ENCODE assay signal across 26 cellular contexts in genomic region chr16:29835926-29836325, GRCh38. TPM values are rescaled to one million over a fixed set of nuclear protein-coding genes. Genes with fewer than 3 reads are reported as not detected.
"Had no signal": no experiment of that assay in that cellular context is flagged by ENCODE, and none has a peak within 500 bp of the region (broad histone marks: within the 10 kb centered on the region; RNA-seq: fewer than 3 reads in every experiment).

No MANE protein-coding gene starts in this region.

- ATAC-seq: left colon; left lung; naive thymus-derived CD4-positive, alpha-beta T cell; natural killer cell treated with Interleukin-12 subunit alpha and Interleukin-12 subunit beta and Interleukin-15 and Interleukin-18, amount 100 ng/mL, for 72 hours; stimulated activated memory B cell treated with anti-CD40 and anti-IgM and Interleukin-4, amounts not matched to agents 10 μg/mL and 1 μg/mL and 100 μg/mL, for 72 hours; stimulated activated naive CD8-positive, alpha-beta T cell treated with anti-CD3 and anti-CD28 coated beads, Interleukin-15, amount 100 ng/mL, for 72 hours had no signal

- H3K4me2 ChIP-seq: smooth muscle cell had no signal

- DNase-seq: hippocampal formation; kidney glomerular epithelial cell; left colon; left lung; mesendoderm; naive thymus-derived CD4-positive, alpha-beta T cell; ovary; right lobe of liver; stimulated activated CD4-positive, alpha-beta T cell treated with anti-CD3 and anti-CD28 coated beads, Interleukin-1b, Interleukin-23, amount 100 ng/mL, for 48 hours; stimulated activated CD4-positive, alpha-beta T cell treated with anti-CD3 and anti-CD28 coated beads, Interleukin-2, amount 100 ng/mL, for 48 hours; stimulated activated CD4-positive, alpha-beta T cell treated with anti-CD3 and anti-CD28 coated beads, Interleukin-4, amount 100 ng/mL, for 4 hours; stimulated activated CD8-positive, alpha-beta memory T cell treated with anti-CD3 and anti-CD28 coated beads, Interleukin-4, amount 100 ng/mL, for 48 hours; stimulated activated naive CD4-positive, alpha-beta T cell treated with Interleukin-2 at 50 U/mL for 16 hours; stimulated activated naive CD8-positive, alpha-beta T cell treated with anti-CD3 and anti-CD28 coated beads, Interleukin-15, amount 100 ng/mL, for 72 hours; substantia nigra; upper lobe of left lung had no signal

- H3K36me3 ChIP-seq: ovary had no signal

- H3K27me3 ChIP-seq: left lung, ovary, right atrium auricular region, right lobe of liver, tibial nerve, upper lobe of left lung, vagina had no signal

- H3K27me3 Mint-ChIP-seq: naive thymus-derived CD4-positive, alpha-beta T cell; natural killer cell treated with Interleukin-12 subunit alpha and Interleukin-12 subunit beta and Interleukin-15 and Interleukin-18, amount 100 ng/mL, for 72 hours; progenitor cell of endocrine pancreas; stimulated activated memory B cell treated with anti-CD40 and anti-IgM and Interleukin-4, amounts not matched to agents 10 μg/mL and 1 μg/mL and 100 μg/mL, for 72 hours; stimulated activated naive CD8-positive, alpha-beta T cell treated with anti-CD3 and anti-CD28 coated beads, Interleukin-15, amount 100 ng/mL, for 72 hours had no signal

- H3K4me3 Mint-ChIP-seq: mesothelial cell of epicardium; naive thymus-derived CD4-positive, alpha-beta T cell; natural killer cell treated with Interleukin-12 subunit alpha and Interleukin-12 subunit beta and Interleukin-15 and Interleukin-18, amount 100 ng/mL, for 72 hours; stimulated activated memory B cell treated with anti-CD40 and anti-IgM and Interleukin-4, amounts not matched to agents 10 μg/mL and 1 μg/mL and 100 μg/mL, for 72 hours; stimulated activated naive CD8-positive, alpha-beta T cell treated with anti-CD3 and anti-CD28 coated beads, Interleukin-15, amount 100 ng/mL, for 72 hours had no signal

- H3K36me3 Mint-ChIP-seq: mesothelial cell of epicardium; natural killer cell treated with Interleukin-12 subunit alpha and Interleukin-12 subunit beta and Interleukin-15 and Interleukin-18, amount 100 ng/mL, for 72 hours had no signal

- H3K27ac Mint-ChIP-seq: mesothelial cell of epicardium; natural killer cell treated with Interleukin-12 subunit alpha and Interleukin-12 subunit beta and Interleukin-15 and Interleukin-18, amount 100 ng/mL, for 72 hours; progenitor cell of endocrine pancreas; stimulated activated memory B cell treated with anti-CD40 and anti-IgM and Interleukin-4, amounts not matched to agents 10 μg/mL and 1 μg/mL and 100 μg/mL, for 72 hours had no signal

- H3K27ac ChIP-seq: left lung, right atrium auricular region, right lobe of liver, tibial nerve, upper lobe of left lung, vagina had no signal

- H3K4me3 ChIP-seq: left lung, lung, ovary, right atrium auricular region, right lobe of liver, smooth muscle cell, tibial nerve, upper lobe of left lung, vagina had no signal

- H3K4me1 ChIP-seq: left lung, right atrium auricular region, tibial nerve, upper lobe of left lung, vagina had no signal

- H3K4me1 Mint-ChIP-seq: mesothelial cell of epicardium; stimulated activated memory B cell treated with anti-CD40 and anti-IgM and Interleukin-4, amounts not matched to agents 10 μg/mL and 1 μg/mL and 100 μg/mL, for 72 hours had no signal

- H3K9me3 ChIP-seq: left lung, ovary, right atrium auricular region, right lobe of liver, tibial nerve, upper lobe of left lung, vagina had no signal

- H3K9me3 Mint-ChIP-seq: mesothelial cell of epicardium; naive thymus-derived CD4-positive, alpha-beta T cell; natural killer cell treated with Interleukin-12 subunit alpha and Interleukin-12 subunit beta and Interleukin-15 and Interleukin-18, amount 100 ng/mL, for 72 hours; stimulated activated memory B cell treated with anti-CD40 and anti-IgM and Interleukin-4, amounts not matched to agents 10 μg/mL and 1 μg/mL and 100 μg/mL, for 72 hours; stimulated activated naive CD8-positive, alpha-beta T cell treated with anti-CD3 and anti-CD28 coated beads, Interleukin-15, amount 100 ng/mL, for 72 hours had no signal

RNA-seq across cellular contexts. Expression of gene PRRT2, which starts 23.9 kb away (rescaled TPM):
- polyA plus RNA-seq: keratinocyte had no signal
